ENCODE assay signal across 27 cellular contexts in the genomic region with DNA sequence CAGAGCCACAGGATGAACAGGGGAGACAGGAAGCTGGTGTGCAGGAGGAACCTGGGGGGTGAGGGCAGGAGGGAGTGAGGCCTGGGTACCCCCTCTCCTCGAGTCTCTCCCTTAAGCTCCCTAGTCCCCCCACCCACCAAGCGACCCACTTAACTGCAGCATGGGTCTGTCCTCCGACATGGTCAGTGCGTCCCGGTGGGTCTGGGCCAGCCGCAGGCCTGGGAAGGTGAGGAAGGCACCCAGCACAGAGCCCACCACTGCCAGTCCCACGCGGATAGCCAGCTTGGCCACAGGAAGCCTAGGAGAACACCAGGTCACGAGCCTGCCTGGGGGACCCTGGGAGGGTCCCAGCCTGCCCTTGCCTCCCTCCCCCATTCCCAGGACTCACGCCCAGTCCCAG. TPM values are rescaled to one million over a fixed set of nuclear protein-coding genes. Genes with fewer than 3 reads are reported as not detected.
"Had no signal": no experiment of that assay in that cellular context is flagged by ENCODE, and none has a peak within 500 bp of the region (broad histone marks: within the 10 kb centered on the region; RNA-seq: fewer than 3 reads in every experiment).

No MANE protein-coding gene starts in this region.

- H3K4me1 Mint-ChIP-seq: naive B cell; neural crest cell; stimulated activated effector memory CD8-positive, alpha-beta T cell treated with anti-CD3 and anti-CD28 coated beads, Interleukin-12 subunit alpha, Interleukin-12 subunit beta, amount 100 ng/mL, for 72 hours had no signal

- H3K27ac ChIP-seq: left ventricle myocardium inferior, thoracic aorta had no signal

- H3K4me1 ChIP-seq: left ventricle myocardium inferior had no signal

- H3K9me3 ChIP-seq: sigmoid colon, thoracic aorta had no signal

- FAIRE-seq: bronchial epithelial cell, colon, endothelial cell of umbilical vein, small intestine, urothelium cell line had no signal

- H3K4me3 Mint-ChIP-seq: activated naive CD8-positive, alpha-beta T cell; activated T-cell treated with anti-CD3 and anti-CD28 coated beads, Interleukin-2, amount 50 U/mL, for 72 hours; effector memory CD8-positive, alpha-beta T cell; naive B cell; neural crest cell; stimulated activated effector memory CD8-positive, alpha-beta T cell treated with anti-CD3 and anti-CD28 coated beads, Interleukin-12 subunit alpha, Interleukin-12 subunit beta, amount 100 ng/mL, for 72 hours; stimulated activated naive CD8-positive, alpha-beta T cell treated with anti-CD3 and anti-CD28 coated beads, Interleukin-15, Interleukin-2, amounts not matched to agents 100 ng/mL and 50 ng/mL, for 24 hours had no signal

- H3K4me3 ChIP-seq: left ventricle myocardium inferior, thoracic aorta had no signal

- H3K27me3 Mint-ChIP-seq: activated naive CD8-positive, alpha-beta T cell; effector memory CD8-positive, alpha-beta T cell; naive B cell; stimulated activated naive CD8-positive, alpha-beta T cell treated with anti-CD3 and anti-CD28 coated beads, Interleukin-15, Interleukin-2, amounts not matched to agents 100 ng/mL and 50 ng/mL, for 24 hours had no signal

- H3K27me3 ChIP-seq: sigmoid colon had no signal

- ATAC-seq: activated T-cell treated with anti-CD3 and anti-CD28 coated beads, Interleukin-2, amount 50 U/mL, for 72 hours; effector memory CD8-positive, alpha-beta T cell; stimulated activated effector memory CD8-positive, alpha-beta T cell treated with anti-CD3 and anti-CD28 coated beads, Interleukin-12 subunit alpha, Interleukin-12 subunit beta, amount 100 ng/mL, for 72 hours had no signal

- H3K27ac Mint-ChIP-seq: activated naive CD8-positive, alpha-beta T cell; activated T-cell treated with anti-CD3 and anti-CD28 coated beads, Interleukin-2, amount 50 U/mL, for 72 hours; effector memory CD8-positive, alpha-beta T cell; stimulated activated effector memory CD8-positive, alpha-beta T cell treated with anti-CD3 and anti-CD28 coated beads, Interleukin-12 subunit alpha, Interleukin-12 subunit beta, amount 100 ng/mL, for 72 hours; stimulated activated naive CD8-positive, alpha-beta T cell treated with anti-CD3 and anti-CD28 coated beads, Interleukin-15, Interleukin-2, amounts not matched to agents 100 ng/mL and 50 ng/mL, for 24 hours had no signal

- DNase-seq: activated CD4-positive, alpha-beta T cell treated with anti-CD3 and anti-CD28 coated beads for 4 hours; activated CD4-positive, alpha-beta T cell treated with anti-CD3 and anti-CD28 coated beads, Interleukin-2, amount 50 U/mL, for 4 hours; activated effector memory CD4-positive, alpha-beta T cell treated with Interleukin-2 at 50 U/mL for 16 hours; activated naive CD4-positive, alpha-beta T cell treated with Interleukin-2 at 50 U/mL for 16 hours; activated T-cell treated with anti-CD3 and anti-CD28 coated beads for 4 hours; activated T-cell treated with anti-CD3 and anti-CD28 coated beads, Interleukin-2, amount 50 U/mL, for 72 hours; anterior cingulate cortex; effector memory CD8-positive, alpha-beta T cell; foreskin melanocyte; islet precursor cell; left ventricle myocardium inferior; naive B cell; sigmoid colon; small intestine; stimulated activated CD4-positive, alpha-beta T cell treated with anti-CD3 and anti-CD28 coated beads, Interleukin-4, amount 100 ng/mL, for 24 hours; trophoblast cell had no signal

RNA-seq across cellular contexts. Expression of gene MEF2B, which starts 48.7 kb away (rescaled TPM):
- total RNA-seq: dermis microvascular lymphatic vessel endothelial cell, glomerular endothelial cell, sigmoid colon had no signal
